ENCODE assay signal across 9 cellular contexts in the genomic region with DNA sequence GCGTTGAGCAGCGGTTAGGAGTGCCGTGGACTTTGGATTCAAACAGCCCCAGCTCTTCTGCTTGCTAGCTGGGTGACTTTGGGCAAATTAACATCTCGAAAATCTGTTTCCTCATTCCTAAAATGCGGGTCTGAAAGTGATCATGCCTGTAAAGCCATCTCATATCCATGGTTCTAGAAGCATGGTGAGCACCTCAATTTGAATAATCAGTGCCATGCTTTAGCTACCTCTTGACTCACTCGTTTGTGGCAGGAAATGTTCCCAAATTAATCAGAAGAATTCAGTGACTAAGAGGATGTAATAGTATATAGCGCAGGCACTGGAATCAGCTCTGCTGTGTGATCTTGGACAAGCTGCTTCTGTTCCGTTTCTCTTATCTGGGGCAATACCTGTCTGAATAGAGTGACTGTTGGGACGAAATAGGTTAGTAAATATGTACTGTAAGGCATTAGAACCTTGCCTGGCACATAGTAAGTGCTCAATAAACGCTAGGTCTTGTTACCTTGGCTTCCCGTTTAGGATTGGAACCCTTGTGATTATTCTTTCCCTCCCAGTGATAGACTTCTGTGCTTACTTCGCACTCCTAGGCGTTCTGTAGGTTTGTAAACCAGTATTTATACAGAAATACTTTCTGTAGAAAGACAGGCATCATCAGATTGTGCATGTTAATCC. TPM values are rescaled to one million over a fixed set of nuclear protein-coding genes. Genes with fewer than 3 reads are reported as not detected.
A peak's percentile ranks its signal among the peaks of the same experiment; 100 is the strongest.
DNase-seq lines count a peak whose midpoint lies in the region; ATAC-seq and TF ChIP-seq lines count a peak whose summit lies in the region.
"Had no signal": no experiment of that assay in that cellular context is flagged by ENCODE, and none has a peak within 500 bp of the region (broad histone marks: within the 10 kb centered on the region; RNA-seq: fewer than 3 reads in every experiment).

No MANE protein-coding gene starts in this region.

- peaks cover 19% of the 10 kb centered on the region for H3K4me1 Mint-ChIP-seq in activated T-cell treated with anti-CD3 and anti-CD28 coated beads, Interleukin-2, amount 50 U/mL, for 4 hours (ENCODE audit: low read depth)
- H3K4me1 Mint-ChIP-seq in T-helper 17 cell: peaks cover 21% of the 10 kb centered on the region

- H3K27me3 ChIP-seq in ovary: no peaks in the 10 kb centered on the region

- H3K9me3 Mint-ChIP-seq in activated T-cell treated with anti-CD3 and anti-CD28 coated beads, Interleukin-2, amount 50 U/mL, for 4 hours: no peaks in the 10 kb centered on the region

- peaks cover 1% of the 10 kb centered on the region for H3K4me1 ChIP-seq in ovary (ENCODE audit: insufficient read depth)

- H3K9me3 ChIP-seq in T-helper 17 cell (ENCODE audit: control insufficient read depth, low read length, poor library complexity, severe bottlenecking): no peaks in the 10 kb centered on the region
- H3K9me3 ChIP-seq in ovary: no peaks in the 10 kb centered on the region

- H3K36me3 Mint-ChIP-seq in activated T-cell treated with anti-CD3 and anti-CD28 coated beads, Interleukin-2, amount 50 U/mL, for 4 hours (ENCODE audit: insufficient read depth): no peaks in the 10 kb centered on the region
- H3K36me3 Mint-ChIP-seq in T-helper 17 cell (ENCODE audit: low read depth): no peaks in the 10 kb centered on the region

- TF ChIP-seq EP300 in ovary (IDR thresholded peaks at IDR 0.05): no peak

- H3K36me3 ChIP-seq in ovary: no peaks in the 10 kb centered on the region

- no peak for TF ChIP-seq CTCF in ovary (IDR thresholded peaks at IDR 0.05)

- ATAC-seq in activated T-cell treated with anti-CD3 and anti-CD28 coated beads, Interleukin-2, amount 50 U/mL, for 4 hours: peak; percentile 49 to 56
- ATAC-seq in T-helper 17 cell (no peak), HG02642 (IDR thresholded peaks at IDR 0.05; ENCODE audit: poor library complexity, unreplicated experiment) (no peak)

- H3K27ac Mint-ChIP-seq in T-helper 17 cell: peak overlapping the region; percentile 90

- WGBS in ovary, 3 donors: 37 to 43% (median 39%) methylated on average over 13 of the region's 13 CpGs

- H3K4me3 ChIP-seq in ovary: peak overlapping the region; percentile 53

- H3K4me3 Mint-ChIP-seq in activated T-cell treated with anti-CD3 and anti-CD28 coated beads, Interleukin-2, amount 50 U/mL, for 4 hours: peak overlapping the region; percentile 88
- peak overlapping the region; percentile 97 for H3K4me3 Mint-ChIP-seq in T-helper 17 cell

- no peak overlapping the region for H3K27ac ChIP-seq in ovary

- no peaks in the 10 kb centered on the region for H3K27me3 Mint-ChIP-seq in activated T-cell treated with anti-CD3 and anti-CD28 coated beads, Interleukin-2, amount 50 U/mL, for 4 hours (ENCODE audit: low read depth)
- H3K27me3 Mint-ChIP-seq in T-helper 17 cell: no peaks in the 10 kb centered on the region

- no peak for DNase-seq in activated T-cell treated with anti-CD3 and anti-CD28 coated beads, Interleukin-2, amount 50 U/mL, for 4 hours
- DNase-seq in activated T-cell treated with anti-CD3 and anti-CD28 coated beads, Interleukin-2, amount 50 U/mL, for 48 hours: no peak
- DNase-seq in T-helper 17 cell (no peak), fibroblast of the conjunctiva (ENCODE audit: low read depth) (peak; percentile 53), ovary (no peak), RPMI8226 (no peak), midbrain (lab: John Stamatoyannopoulos, UW) (no peak)

- intact Hi-C loops in ovary (cut with DNase I): no loop called here

- TF ChIP-seq POLR2A in ovary (IDR thresholded peaks at IDR 0.05): no peak

RNA-seq across cellular contexts. Expression of a gene that starts 0.8 kb away (rescaled TPM):
- under 1 TPM; 0.76 to 0.87 (median 0.79) TPM for total RNA-seq in activated T-cell treated with anti-CD3 and anti-CD28 coated beads, Interleukin-2, amount 50 U/mL, for 4 hours
- total RNA-seq in T-helper 17 cell (1 to 10 TPM; 1.9 to 3.4 TPM), ovary (10 to 100 TPM in 3 of 7 donors, 1 to 10 TPM in 4; 5.2 to 17.6 (median 9.4) TPM)
- 10 to 100 TPM in 1 of 2 donors, 1 to 10 TPM in 1; 7.2 to 36.5 TPM for polyA plus RNA-seq in ovary

RNA-seq across cellular contexts. Expression of a gene that starts 32.4 kb away (rescaled TPM):
- 100 to 1,000 TPM; 143 to 145 (median 145) TPM for total RNA-seq in activated T-cell treated with anti-CD3 and anti-CD28 coated beads, Interleukin-2, amount 50 U/mL, for 4 hours
- total RNA-seq in T-helper 17 cell: 100 to 1,000 TPM; 273 to 335 TPM
- total RNA-seq in ovary: 100 to 1,000 TPM; 123 to 254 (median 140) TPM
- polyA plus RNA-seq in ovary: 100 to 1,000 TPM; 277 to 323 TPM

RNA-seq across cellular contexts. Expression of a gene that starts 53.0 kb away (rescaled TPM):
- total RNA-seq in activated T-cell treated with anti-CD3 and anti-CD28 coated beads, Interleukin-2, amount 50 U/mL, for 4 hours: 10 to 100 TPM; 14.7 to 20.9 (median 16.4) TPM
- 100 to 1,000 TPM; 216 to 233 TPM for total RNA-seq in T-helper 17 cell
- 1 to 10 TPM; 1.1 to 3.5 (median 1.5) TPM for total RNA-seq in ovary
- polyA plus RNA-seq in ovary: 1 to 10 TPM; 1.1 to 7.6 TPM
- total RNA-seq: pulmonary artery endothelial cell had no signal

RNA-seq across cellular contexts. Expression of a gene that starts 53.1 kb away (rescaled TPM):
- 1 to 10 TPM; 4.1 to 8.5 (median 7.2) TPM for total RNA-seq in activated T-cell treated with anti-CD3 and anti-CD28 coated beads, Interleukin-2, amount 50 U/mL, for 4 hours
- total RNA-seq in T-helper 17 cell (10 to 100 TPM; 22.5 to 32.8 TPM), ovary (10 to 100 TPM; 15.3 to 48.8 (median 30.2) TPM)
- polyA plus RNA-seq in ovary: 10 to 100 TPM; 11.8 to 17.5 TPM

Comparison
In these comparisons a context has a peak if more than half of its experiments do, and no peak if none do; other contexts are left out.
1. ATAC-seq: peak in activated T-cell treated with anti-CD3 and anti-CD28 coated beads, Interleukin-2, amount 50 U/mL, for 4 hours (2 of 2); none in T-helper 17 cell (single experiment) and HG02642 (single experiment).
2. RNA of a gene that starts 53.0 kb away (total RNA-seq): 216 to 233 TPM in T-helper 17 cell; 14.7 to 20.9 TPM in activated T-cell treated with anti-CD3 and anti-CD28 coated beads, Interleukin-2, amount 50 U/mL, for 4 hours and 1.1 to 3.5 TPM in ovary; every median in the first group is over 4 times any median in the second.